Comparison of ENCODE assay signal across 8 cellular contexts in genomic region chr21:45550552-45551210, GRCh38. TPM values are rescaled to one million over a fixed set of nuclear protein-coding genes. Genes with fewer than 3 reads are reported as not detected.
A peak's percentile ranks its signal among the peaks of the same experiment; 100 is the strongest.
DNase-seq lines count a peak whose midpoint lies in the region; ATAC-seq and TF ChIP-seq lines count a peak whose summit lies in the region.

No MANE protein-coding gene starts in this region.

- no peaks in the 10 kb centered on the region for H3K9me3 Mint-ChIP-seq in endothelial cell (ENCODE audit: unreplicated experiment)
- no peaks in the 10 kb centered on the region for H3K9me3 Mint-ChIP-seq in stimulated activated naive B cell treated with anti-CD40 and anti-IgM and Interleukin-4, amounts not matched to agents 10 μg/mL and 1 μg/mL and 100 μg/mL, for 72 hours

- H3K4me1 Mint-ChIP-seq in endothelial cell (ENCODE audit: unreplicated experiment): peaks cover 21% of the 10 kb centered on the region
- peaks cover 33 to 51% of the 10 kb centered on the region in 2 donors for H3K4me1 Mint-ChIP-seq in stimulated activated naive B cell treated with anti-CD40 and anti-IgM and Interleukin-4, amounts not matched to agents 10 μg/mL and 1 μg/mL and 100 μg/mL, for 72 hours

- ATAC-seq in Right ventricle myocardium inferior (no peak), Right ventricle myocardium superior (ENCODE audit: poor library complexity) (no peak), HG02571 (IDR thresholded peaks at IDR 0.05; ENCODE audit: unreplicated experiment) (no peak), HG03039 (IDR thresholded peaks at IDR 0.05; ENCODE audit: unreplicated experiment) (no peak)
- peak; percentile 71 to 78 for ATAC-seq in stimulated activated naive B cell treated with anti-CD40 and anti-IgM and Interleukin-4, amounts not matched to agents 10 μg/mL and 1 μg/mL and 100 μg/mL, for 72 hours (replicated peaks)

- H3K36me3 Mint-ChIP-seq in endothelial cell (ENCODE audit: low read depth, unreplicated experiment): no peaks in the 10 kb centered on the region
- H3K36me3 Mint-ChIP-seq in stimulated activated naive B cell treated with anti-CD40 and anti-IgM and Interleukin-4, amounts not matched to agents 10 μg/mL and 1 μg/mL and 100 μg/mL, for 72 hours: no peaks in the 10 kb centered on the region

- no peak overlapping the region for H3K4me3 Mint-ChIP-seq in endothelial cell (ENCODE audit: unreplicated experiment)
- H3K4me3 Mint-ChIP-seq in stimulated activated naive B cell treated with anti-CD40 and anti-IgM and Interleukin-4, amounts not matched to agents 10 μg/mL and 1 μg/mL and 100 μg/mL, for 72 hours: peak overlapping the region; percentile 80 to 84

- peak; percentile 75 for DNase-seq in Right ventricle myocardium inferior (ENCODE audit: missing footprints)
- no peak for DNase-seq in Right ventricle myocardium superior
- peak; percentile 94 for DNase-seq in SKM-1 (lab: John Stamatoyannopoulos, UW; ENCODE audit: unreplicated experiment)
- DNase-seq in endothelial cell (ENCODE audit: low spot score): no peak
- peak; percentile 63 for DNase-seq in stimulated activated naive B cell treated with anti-CD40 and anti-IgM and Interleukin-4, amounts not matched to agents 10 μg/mL and 1 μg/mL and 100 μg/mL, for 72 hours
- DNase-seq in NCI-H187 treated with DMSO at 0.1 percent for 48 hours (lab: John Stamatoyannopoulos, UW): no peak

- TF ChIP-seq CTCF in endothelial cell (IDR thresholded peaks at IDR 0.05; ENCODE audit: unreplicated experiment): no peak

- peaks cover 5% of the 10 kb centered on the region for H3K27me3 Mint-ChIP-seq in endothelial cell (ENCODE audit: unreplicated experiment)
- H3K27me3 Mint-ChIP-seq in stimulated activated naive B cell treated with anti-CD40 and anti-IgM and Interleukin-4, amounts not matched to agents 10 μg/mL and 1 μg/mL and 100 μg/mL, for 72 hours: no peaks in the 10 kb centered on the region

- intact Hi-C loops in Right ventricle myocardium inferior (cut with DNase I): no loop called here
- intact Hi-C loops in Right ventricle myocardium superior (cut with DNase I): loop anchor here (10.0 kb wide), 1 partner anchor 374 kb away; no protein-coding TSS in a partner anchor

- H3K27ac Mint-ChIP-seq in endothelial cell (ENCODE audit: unreplicated experiment): peak overlapping the region; percentile 81
- H3K27ac Mint-ChIP-seq in stimulated activated naive B cell treated with anti-CD40 and anti-IgM and Interleukin-4, amounts not matched to agents 10 μg/mL and 1 μg/mL and 100 μg/mL, for 72 hours: peak overlapping the region; percentile 95

RNA-seq across cellular contexts. Expression of gene SLC19A1, which starts 8.4 kb away (rescaled TPM):
- total RNA-seq in Right ventricle myocardium inferior (8.2 TPM), Right ventricle myocardium superior (6.9 TPM), endothelial cell (ENCODE audit: unreplicated experiment) (27.1 TPM)

Comparison
In these comparisons a context has a peak if more than half of its experiments do, and no peak if none do; other contexts are left out.
1. DNase-seq: peak in Right ventricle myocardium inferior (single experiment), SKM-1 (single experiment) and stimulated activated naive B cell treated with anti-CD40 and anti-IgM and Interleukin-4, amounts not matched to agents 10 μg/mL and 1 μg/mL and 100 μg/mL, for 72 hours (single experiment); none in Right ventricle myocardium superior (single experiment), endothelial cell (single experiment) and NCI-H187 treated with DMSO at 0.1 percent for 48 hours (single experiment).
2. ATAC-seq: peak in stimulated activated naive B cell treated with anti-CD40 and anti-IgM and Interleukin-4, amounts not matched to agents 10 μg/mL and 1 μg/mL and 100 μg/mL, for 72 hours (2 of 2); none in Right ventricle myocardium inferior (single experiment), Right ventricle myocardium superior (single experiment), HG02571 (single experiment) and HG03039 (single experiment).